Comparison of ENCODE assay signal across 21 cellular contexts in genomic region chr9:110842169-110842568, GRCh38.
DNase-seq lines count a peak whose midpoint lies in the region; ATAC-seq, FAIRE-seq and TF ChIP-seq lines count a peak whose summit lies in the region.
"Had no signal": no experiment of that assay in that cellular context is flagged by ENCODE, and none has a peak within 500 bp of the region (broad histone marks: within the 10 kb centered on the region; RNA-seq: fewer than 3 reads in every experiment).

No MANE protein-coding gene starts in this region.

- in situ Hi-C loops in astrocyte of the spinal cord (cut with HindIII; ENCODE audit: low sequenced_read_pairs): no loop called here

- FAIRE-seq in GM12892 (lab: Jason Lieb, UNC): no peak
- FAIRE-seq: endometrium had no signal

- no peak for TF ChIP-seq POLR2A in GM12892 (IDR thresholded peaks at IDR 0.05; ENCODE audit: low read depth, low read length)

- no peaks in the 10 kb centered on the region for H3K27me3 Mint-ChIP-seq in activated CD4-positive, alpha-beta memory T cell treated with anti-CD3 and anti-CD28 coated beads, Interleukin-2, amount 10 ng/mL, durations not matched to agents 7 days and 5 days
- H3K27me3 Mint-ChIP-seq: activated CD4-positive, alpha-beta T cell treated with anti-CD3 and anti-CD28 coated beads, Interleukin-2, amount 10 ng/mL, durations not matched to agents 24 days and 14 days; CD4-positive, alpha-beta memory T cell had no signal

- ATAC-seq in HG02623 (IDR thresholded peaks at IDR 0.05; ENCODE audit: unreplicated experiment): no peak

- CTCF ChIA-PET in activated CD4-positive, alpha-beta memory T cell treated with anti-CD3 and anti-CD28 coated beads, Interleukin-2, amount 10 ng/mL, durations not matched to agents 7 days and 5 days (lab: Charles Lee): no interaction called here

- TF ChIP-seq CTCF in C4-2B (conservative IDR thresholded peaks at IDR 0.05) (peak; percentile 48), astrocyte of the spinal cord (IDR thresholded peaks at IDR 0.05; ENCODE audit: low read depth, low read length) (no peak)

- POLR2A ChIA-PET in activated CD4-positive, alpha-beta memory T cell treated with anti-CD3 and anti-CD28 coated beads, Interleukin-2, amount 10 ng/mL, durations not matched to agents 7 days and 5 days (lab: Charles Lee): no interaction called here

- H3K4me1 Mint-ChIP-seq in activated CD4-positive, alpha-beta memory T cell treated with anti-CD3 and anti-CD28 coated beads, Interleukin-2, amount 10 ng/mL, durations not matched to agents 7 days and 5 days: no peaks in the 10 kb centered on the region
- H3K4me1 Mint-ChIP-seq: activated CD4-positive, alpha-beta T cell treated with anti-CD3 and anti-CD28 coated beads, Interleukin-2, amount 10 ng/mL, durations not matched to agents 24 days and 14 days; CD4-positive, alpha-beta memory T cell; neural crest cell had no signal

- H3K9me3 Mint-ChIP-seq in activated CD4-positive, alpha-beta memory T cell treated with anti-CD3 and anti-CD28 coated beads, Interleukin-2, amount 10 ng/mL, durations not matched to agents 7 days and 5 days: peaks cover 9% of the 10 kb centered on the region
- H3K9me3 Mint-ChIP-seq: activated CD4-positive, alpha-beta T cell treated with anti-CD3 and anti-CD28 coated beads, Interleukin-2, amount 10 ng/mL, durations not matched to agents 24 days and 14 days; neural crest cell had no signal

- no peak overlapping the region for H3K27ac ChIP-seq in C4-2B
- H3K27ac ChIP-seq: right atrium auricular region, SJSA1 had no signal

- DNase-seq in HuH-7 (ENCODE audit: low spot score) (peak; percentile 40), astrocyte of the spinal cord (ENCODE audit: low read depth, low spot score) (peak; percentile 32), islet precursor cell (peak; percentile 82), OCI-M2 (lab: John Stamatoyannopoulos, UW; ENCODE audit: unreplicated experiment) (no peak), GM12892 (ENCODE audit: insufficient read length) (no peak)
- no peak for DNase-seq in activated CD4-positive, alpha-beta memory T cell treated with anti-CD3 and anti-CD28 coated beads, Interleukin-2, amount 10 ng/mL, durations not matched to agents 7 days and 5 days
- DNase-seq: activated CD4-positive, alpha-beta T cell treated with anti-CD3 and anti-CD28 coated beads, Interleukin-2, amount 10 ng/mL, durations not matched to agents 24 days and 14 days; CD4-positive, alpha-beta memory T cell; DMS79 treated with DMSO at 0.1 percent for 48 hours; foreskin melanocyte; NCI-H146; NCI-H446; OCI-M1; T1000 had no signal

- no peaks in the 10 kb centered on the region for H3K36me3 Mint-ChIP-seq in activated CD4-positive, alpha-beta memory T cell treated with anti-CD3 and anti-CD28 coated beads, Interleukin-2, amount 10 ng/mL, durations not matched to agents 7 days and 5 days (ENCODE audit: low read depth)
- H3K36me3 Mint-ChIP-seq: activated naive CD8-positive, alpha-beta T cell; CD4-positive, alpha-beta memory T cell had no signal

- H3K4me3 ChIP-seq in astrocyte of the spinal cord (ENCODE audit: low read depth, low read length): no peak overlapping the region
- H3K4me3 ChIP-seq: right atrium auricular region, SJSA1 had no signal

- H3K27ac Mint-ChIP-seq in activated CD4-positive, alpha-beta memory T cell treated with anti-CD3 and anti-CD28 coated beads, Interleukin-2, amount 10 ng/mL, durations not matched to agents 7 days and 5 days: no peak overlapping the region
- H3K27ac Mint-ChIP-seq: activated CD4-positive, alpha-beta T cell treated with anti-CD3 and anti-CD28 coated beads, Interleukin-2, amount 10 ng/mL, durations not matched to agents 24 days and 14 days; activated naive CD8-positive, alpha-beta T cell; CD4-positive, alpha-beta memory T cell had no signal

- no peak overlapping the region for H3K4me3 Mint-ChIP-seq in activated CD4-positive, alpha-beta memory T cell treated with anti-CD3 and anti-CD28 coated beads, Interleukin-2, amount 10 ng/mL, durations not matched to agents 7 days and 5 days
- H3K4me3 Mint-ChIP-seq: activated CD4-positive, alpha-beta T cell treated with anti-CD3 and anti-CD28 coated beads, Interleukin-2, amount 10 ng/mL, durations not matched to agents 24 days and 14 days; activated naive CD8-positive, alpha-beta T cell; CD4-positive, alpha-beta memory T cell; neural crest cell had no signal

Comparison
In these comparisons a context has a peak if more than half of its experiments do, and no peak if none do; other contexts are left out.
1. DNase-seq: peak in HuH-7 (single experiment), astrocyte of the spinal cord (single experiment) and islet precursor cell (single experiment); none in activated CD4-positive, alpha-beta memory T cell treated with anti-CD3 and anti-CD28 coated beads, Interleukin-2, amount 10 ng/mL, durations not matched to agents 7 days and 5 days (single experiment), OCI-M2 (single experiment) and GM12892 (single experiment).